Comparison of ENCODE assay signal across 24 cellular contexts in genomic region chr5:163377982-163378381, GRCh38.
"Had no signal": no experiment of that assay in that cellular context is flagged by ENCODE, and none has a peak within 500 bp of the region (broad histone marks: within the 10 kb centered on the region; RNA-seq: fewer than 3 reads in every experiment).

No MANE protein-coding gene starts in this region.

- H3K9me3 ChIP-seq: breast epithelium had no signal

- H3K9me3 Mint-ChIP-seq: activated CD8-positive, alpha-beta T cell treated with anti-CD3 and anti-CD28 coated beads for 36 hours; activated naive CD4-positive, alpha-beta T cell treated with anti-CD3 and anti-CD28 coated beads, Interleukin-2, amount 10 ng/mL, durations not matched to agents 7 days and 5 days; activated T-helper 2 cell treated with anti-CD3 and anti-CD28 coated beads, Interferon-gamma antibody, Interleukin-2, Interleukin-4, amounts not matched to agents 10 μg/mL and 5 μg/mL and 100 μg/mL, durations not matched to agents 14 hours and 24 hours and 36 hours had no signal

- DNase-seq: activated CD4-positive, alpha-beta T cell treated with anti-CD3 and anti-CD28 coated beads for 36 hours; activated CD8-positive, alpha-beta memory T cell treated with anti-CD3 and anti-CD28 coated beads, Interleukin-2, amount 50 U/mL, for 4 hours; activated CD8-positive, alpha-beta T cell treated with anti-CD3 and anti-CD28 coated beads for 36 hours; activated gamma-delta T cell treated with Interleukin-2 at 50 U/mL for 16 hours; activated naive CD4-positive, alpha-beta T cell treated with anti-CD3 and anti-CD28 coated beads, Interleukin-2, amount 10 ng/mL, durations not matched to agents 7 days and 5 days; activated naive CD8-positive, alpha-beta T cell treated with anti-CD3 and anti-CD28 coated beads, Interleukin-2, amount 10 ng/mL, durations not matched to agents 7 days and 5 days; activated T-cell treated with anti-CD3 and anti-CD28 coated beads, Interleukin-2, amount 50 U/mL, for 72 hours; aorta; caudate nucleus; NCI-H1092 treated with DMSO at 0.1 percent for 48 hours; NCI-H1417 treated with DMSO at 0.1 percent for 48 hours; NCI-H1694; NCI-H2029; NCI-H345; NCI-H510A; NCI-H526 treated with DMSO at 0.1 percent for 48 hours; NCI-H82; SIG-M5; T-cell; T-helper 2 cell; T1000 had no signal

- H3K27me3 Mint-ChIP-seq: activated naive CD8-positive, alpha-beta T cell treated with anti-CD3 and anti-CD28 coated beads, Interleukin-2, amount 10 ng/mL, durations not matched to agents 7 days and 5 days had no signal

- H3K27me3 ChIP-seq: breast epithelium had no signal

- ATAC-seq: activated CD4-positive, alpha-beta T cell treated with anti-CD3 and anti-CD28 coated beads for 36 hours; activated CD8-positive, alpha-beta T cell treated with anti-CD3 and anti-CD28 coated beads for 36 hours; activated T-cell treated with anti-CD3 and anti-CD28 coated beads, Interleukin-2, amount 50 U/mL, for 72 hours; T-cell had no signal

- H3K4me3 Mint-ChIP-seq: activated CD4-positive, alpha-beta T cell treated with anti-CD3 and anti-CD28 coated beads for 36 hours; activated CD8-positive, alpha-beta T cell treated with anti-CD3 and anti-CD28 coated beads for 36 hours; activated naive CD4-positive, alpha-beta T cell treated with anti-CD3 and anti-CD28 coated beads, Interleukin-2, amount 10 ng/mL, durations not matched to agents 7 days and 5 days; activated naive CD8-positive, alpha-beta T cell treated with anti-CD3 and anti-CD28 coated beads, Interleukin-2, amount 10 ng/mL, durations not matched to agents 7 days and 5 days; activated T-cell treated with anti-CD3 and anti-CD28 coated beads, Interleukin-2, amount 50 U/mL, for 72 hours; T-cell had no signal

- H3K4me1 Mint-ChIP-seq: activated CD4-positive, alpha-beta T cell treated with anti-CD3 and anti-CD28 coated beads for 36 hours; activated naive CD4-positive, alpha-beta T cell treated with anti-CD3 and anti-CD28 coated beads, Interleukin-2, amount 10 ng/mL, durations not matched to agents 7 days and 5 days; activated naive CD8-positive, alpha-beta T cell treated with anti-CD3 and anti-CD28 coated beads, Interleukin-2, amount 10 ng/mL, durations not matched to agents 7 days and 5 days; T-cell had no signal

- H3K36me3 ChIP-seq: breast epithelium had no signal

- H3K4me1 ChIP-seq: breast epithelium had no signal

- H3K27ac Mint-ChIP-seq: activated CD4-positive, alpha-beta T cell treated with anti-CD3 and anti-CD28 coated beads for 36 hours; activated CD8-positive, alpha-beta T cell treated with anti-CD3 and anti-CD28 coated beads for 36 hours; activated naive CD4-positive, alpha-beta T cell treated with anti-CD3 and anti-CD28 coated beads, Interleukin-2, amount 10 ng/mL, durations not matched to agents 7 days and 5 days; activated naive CD8-positive, alpha-beta T cell treated with anti-CD3 and anti-CD28 coated beads, Interleukin-2, amount 10 ng/mL, durations not matched to agents 7 days and 5 days; activated T-cell treated with anti-CD3 and anti-CD28 coated beads, Interleukin-2, amount 50 U/mL, for 72 hours; activated T-helper 2 cell treated with anti-CD3 and anti-CD28 coated beads, Interferon-gamma antibody, Interleukin-2, Interleukin-4, amounts not matched to agents 10 μg/mL and 5 μg/mL and 100 μg/mL, durations not matched to agents 14 hours and 24 hours and 36 hours; T-cell had no signal

- H3K27ac ChIP-seq: breast epithelium, VCaP had no signal

- H3K4me3 ChIP-seq: breast epithelium had no signal

- H3K36me3 Mint-ChIP-seq: activated naive CD4-positive, alpha-beta T cell treated with anti-CD3 and anti-CD28 coated beads, Interleukin-2, amount 10 ng/mL, durations not matched to agents 7 days and 5 days; activated naive CD8-positive, alpha-beta T cell treated with anti-CD3 and anti-CD28 coated beads, Interleukin-2, amount 10 ng/mL, durations not matched to agents 7 days and 5 days; T-cell had no signal
